In genomic region chr9:99426443-99426842, GRCh38 we compare ENCODE assay signal across 2 cellular contexts.
TF ChIP-seq lines count a peak whose summit lies in the region.

No MANE protein-coding gene starts in this region.

TF ChIP-seq in GM23338, 12 proteins besides CTCF, POLR2A, EP300 and RAD21 (continued from another document):
- TF ChIP-seq REST (IDR thresholded peaks at IDR 0.05; ENCODE audit: unreplicated experiment) (no peak), ETS1 (IDR thresholded peaks at IDR 0.05) (no peak), POLR2AphosphoS5 (IDR thresholded peaks at IDR 0.05; ENCODE audit: low read depth) (no peak)

TF ChIP-seq in neural cell, 6 proteins besides CTCF, POLR2A, EP300 and RAD21 (continued from another document):
- TF ChIP-seq REST (IDR thresholded peaks at IDR 0.05; ENCODE audit: borderline replicate concordance) (no peak), MXI1 (conservative IDR thresholded peaks at IDR 0.05; ENCODE audit: poor library complexity, severe bottlenecking) (no peak)
